In genomic region chr3:16286672-16287604, GRCh38 we compare ENCODE assay signal across 10 cellular contexts. TPM values are rescaled to one million over a fixed set of nuclear protein-coding genes. Genes with fewer than 3 reads are reported as not detected.
DNase-seq lines count a peak whose midpoint lies in the region; ATAC-seq and TF ChIP-seq lines count a peak whose summit lies in the region.
"Had no signal": no experiment of that assay in that cellular context is flagged by ENCODE, and none has a peak within 500 bp of the region (broad histone marks: within the 10 kb centered on the region; RNA-seq: fewer than 3 reads in every experiment).

No MANE protein-coding gene starts in this region.

- no peak overlapping the region for H2AK5ac ChIP-seq in neuronal stem cell (ENCODE audit: low read depth, low read length)

- H2BK5ac ChIP-seq in neuronal stem cell (ENCODE audit: low read length) = no peak overlapping the region

- H3K4me3 Mint-ChIP-seq in CD8-positive, alpha-beta T cell = peak overlapping the region; percentile 91
- peak overlapping the region; percentile 93 for H3K4me3 Mint-ChIP-seq in activated naive CD8-positive, alpha-beta T cell
- H3K4me3 Mint-ChIP-seq in neural crest cell = no peak overlapping the region

- H3K18ac ChIP-seq in neuronal stem cell (ENCODE audit: low read length) = no peak overlapping the region

- no peaks in the 10 kb centered on the region for H4K20me1 ChIP-seq in PC-3 (ENCODE audit: low read length)

- H2BK15ac ChIP-seq in neuronal stem cell (ENCODE audit: low read length) = no peak overlapping the region

- H3K4me1 Mint-ChIP-seq in CD8-positive, alpha-beta T cell (ENCODE audit: low read depth) = peaks cover 69% of the 10 kb centered on the region
- peaks cover 85% of the 10 kb centered on the region for H3K4me1 Mint-ChIP-seq in activated naive CD8-positive, alpha-beta T cell (ENCODE audit: low read depth)
- no peaks in the 10 kb centered on the region for H3K4me1 Mint-ChIP-seq in neural crest cell

- no peak overlapping the region for H3K4me2 ChIP-seq in PC-3 (ENCODE audit: low read length)
- no peak overlapping the region for H3K4me2 ChIP-seq in neuronal stem cell (ENCODE audit: insufficient read depth, low read length, poor library complexity, severe bottlenecking)
- H3K4me2 ChIP-seq: PC-9 had no signal

- no peak overlapping the region for H3K4ac ChIP-seq in neuronal stem cell (ENCODE audit: low read length)

- peak overlapping the region; percentile 86 for H3K27ac ChIP-seq in CD8-positive, alpha-beta T cell (ENCODE audit: low read depth, low read length)
- H3K27ac ChIP-seq in HL-60 (replicated peaks) (peak overlapping the region; percentile 33; the same call in 1 of the 2 replicates), PC-3 (ENCODE audit: low read length) (no peak overlapping the region), neuronal stem cell (replicated peaks; ENCODE audit: low read length) (no peak overlapping the region)
- H3K27ac ChIP-seq: PC-9 had no signal

- peaks cover 56% of the 10 kb centered on the region for H3K36me3 Mint-ChIP-seq in CD8-positive, alpha-beta T cell
- peaks cover 26% of the 10 kb centered on the region for H3K36me3 Mint-ChIP-seq in activated naive CD8-positive, alpha-beta T cell
- peaks cover 9% of the 10 kb centered on the region for H3K36me3 Mint-ChIP-seq in neural crest cell (ENCODE audit: low read depth)

- H3K27me3 ChIP-seq in CD8-positive, alpha-beta T cell (ENCODE audit: insufficient read depth, low read length) = no peaks in the 10 kb centered on the region
- H3K27me3 ChIP-seq in HL-60 (ENCODE audit: insufficient read depth, poor library complexity, severe bottlenecking) = no peaks in the 10 kb centered on the region
- H3K27me3 ChIP-seq in PC-3 (ENCODE audit: low read length) = no peaks in the 10 kb centered on the region
- H3K27me3 ChIP-seq in neuronal stem cell (ENCODE audit: control insufficient read depth in 3 of 3, insufficient read depth in 3 of 3, low read depth in 1 of 3, low read length in 3 of 3) = no peaks in the 10 kb centered on the region

- ATAC-seq in CD8-positive, alpha-beta T cell = peak; percentile 19
- ATAC-seq in PC-3 (no peak), HG03175 (IDR thresholded peaks at IDR 0.05; ENCODE audit: unreplicated experiment) (no peak)

- intact Hi-C loops in CD8-positive, alpha-beta T cell (cut with DNase I, micrococcal nuclease) = loop anchor here (1.0 to 5.0 kb wide), 8 partner anchors 14 to 263 kb away; partner anchors contain the start of gene OXNAD1 (in 1 of the 2)
- intact Hi-C loops in PC-3 (cut with micrococcal nuclease) = no loop called here

- no peaks in the 10 kb centered on the region for H3F3A ChIP-seq in PC-3 (ENCODE audit: low read length, unreplicated experiment)

- TF ChIP-seq CTCF in CD8-positive, alpha-beta T cell (IDR thresholded peaks at IDR 0.05) = no peak
- no peak for TF ChIP-seq CTCF in HL-60 (IDR thresholded peaks at IDR 0.05; ENCODE audit: insufficient read depth, low read length)
- TF ChIP-seq CTCF in neural crest cell (conservative IDR thresholded peaks at IDR 0.05) = no peak
- no peak for TF ChIP-seq CTCF in PC-3 (conservative IDR thresholded peaks at IDR 0.05; ENCODE audit: low read depth, low read length)

- H3K27me3 Mint-ChIP-seq in CD8-positive, alpha-beta T cell (ENCODE audit: low read depth) = no peaks in the 10 kb centered on the region
- no peaks in the 10 kb centered on the region for H3K27me3 Mint-ChIP-seq in activated naive CD8-positive, alpha-beta T cell
- H3K27me3 Mint-ChIP-seq in neural crest cell (ENCODE audit: low read depth) = no peaks in the 10 kb centered on the region

- no peak overlapping the region for H3K23ac ChIP-seq in neuronal stem cell (ENCODE audit: low read depth, low read length, poor library complexity)

- no peak for DNase-seq in CD8-positive, alpha-beta T cell
- DNase-seq in HL-60 (ENCODE audit: low read depth in 1 of 2, low spot score in 1 of 2) (no peak), neural crest cell (ENCODE audit: low read depth, low spot score) (no peak), PC-3 (no peak), neuronal stem cell (ENCODE audit: low spot score) (no peak)
- DNase-seq: GOT3, NCI-H1092 treated with DMSO at 0.1 percent for 48 hours, PC-9 had no signal

- no peak overlapping the region for H4K91ac ChIP-seq in neuronal stem cell (ENCODE audit: low read depth, low read length, poor library complexity)

- CTCF ChIA-PET in CD8-positive, alpha-beta T cell (lab: Charles Lee) = interaction anchor here (0.6 to 3.7 kb wide), 15 partner anchors 9 to 269 kb away, joined by 3 to 35 read pairs (median 6); partner anchors contain the start of genes DPH3 and OXNAD1
- CTCF ChIA-PET in PC-3 (lab: Charles Lee) = no interaction called here

- H3K9me2 ChIP-seq in PC-3 (replicated peaks; ENCODE audit: low read length) = no peaks in the 10 kb centered on the region

- H3K9me3 ChIP-seq in CD8-positive, alpha-beta T cell (ENCODE audit: low read length) = no peaks in the 10 kb centered on the region
- no peaks in the 10 kb centered on the region for H3K9me3 ChIP-seq in PC-3 (ENCODE audit: low read length)
- H3K9me3 ChIP-seq in neuronal stem cell (replicated peaks in 1 of 2; ENCODE audit: control insufficient read depth in 2 of 2, insufficient read depth in 1 of 2, low read depth in 1 of 2, low read length in 2 of 2) = no peaks in the 10 kb centered on the region

- H3K4me3 ChIP-seq in CD8-positive, alpha-beta T cell (ENCODE audit: low read depth, low read length) = peak overlapping the region; percentile 71
- H3K4me3 ChIP-seq in HL-60 (replicated peaks; ENCODE audit: insufficient read depth, low read length) (no peak overlapping the region), PC-3 (ENCODE audit: low read length) (no peak overlapping the region), neuronal stem cell (ENCODE audit: low read length in 2 of 2) (no peak overlapping the region)
- H3K4me3 ChIP-seq: PC-9 had no signal

- H3K9me3 Mint-ChIP-seq in CD8-positive, alpha-beta T cell = no peaks in the 10 kb centered on the region
- no peaks in the 10 kb centered on the region for H3K9me3 Mint-ChIP-seq in activated naive CD8-positive, alpha-beta T cell (ENCODE audit: low read depth)
- no peaks in the 10 kb centered on the region for H3K9me3 Mint-ChIP-seq in neural crest cell

- no peaks in the 10 kb centered on the region for H3K79me2 ChIP-seq in PC-3 (ENCODE audit: low read length)

- no peaks in the 10 kb centered on the region for H3K79me1 ChIP-seq in neuronal stem cell (ENCODE audit: low read depth, low read length)

- no TSS peak for BruUV-seq in PC-3 (replicated peaks; lab: Mats Ljungman, UMichigan)

- no peak overlapping the region for H2BK120ac ChIP-seq in neuronal stem cell (ENCODE audit: low read depth, low read length)

- no peaks in the 10 kb centered on the region for H3K36me3 ChIP-seq in CD8-positive, alpha-beta T cell (ENCODE audit: insufficient read depth, low read length)
- peaks cover 20% of the 10 kb centered on the region for H3K36me3 ChIP-seq in PC-3 (ENCODE audit: low read depth, low read length)
- H3K36me3 ChIP-seq in neuronal stem cell (replicated peaks in 1 of 2; ENCODE audit: control insufficient read depth in 2 of 2, insufficient read depth in 2 of 2, low read length in 2 of 2) = peaks cover 8 to 55% of the 10 kb centered on the region in 2 donors

- POLR2A ChIA-PET in CD8-positive, alpha-beta T cell (lab: Charles Lee) = interaction anchor here (0.6 to 2.8 kb wide), 18 partner anchors 8 to 846 kb away, joined by 3 to 32 read pairs (median 5); partner anchors contain the start of genes DPH3 and OXNAD1
- POLR2A ChIA-PET in PC-3 (lab: Charles Lee; ENCODE audit: unreplicated experiment) = no interaction called here

- no peak overlapping the region for H3K9ac ChIP-seq in PC-3 (ENCODE audit: low read length)
- H3K9ac ChIP-seq in neuronal stem cell (ENCODE audit: low read depth, low read length, poor library complexity) = no peak overlapping the region

- H3K14ac ChIP-seq in neuronal stem cell (ENCODE audit: low read length) = no peak overlapping the region

- whole genome bisulfite sequencing in neuronal stem cell (ENCODE audit: extremely low coverage in 2 of 2, insufficient read length in 2 of 2, insufficient replicate concordance in 1 of 2), 2 donors = no CpG with 5 or more reads among the region's 6 CpGs

- H4K8ac ChIP-seq in neuronal stem cell (ENCODE audit: low read depth, low read length) = no peak overlapping the region

- H3K4me1 ChIP-seq in CD8-positive, alpha-beta T cell (ENCODE audit: insufficient read depth, low read length) = peaks cover 33% of the 10 kb centered on the region
- H3K4me1 ChIP-seq in PC-3 (ENCODE audit: insufficient read depth, low read length) = no peaks in the 10 kb centered on the region
- H3K4me1 ChIP-seq in neuronal stem cell (ENCODE audit: control insufficient read depth in 2 of 2, insufficient read depth in 1 of 2, low read depth in 1 of 2, low read length in 2 of 2) = no peaks in the 10 kb centered on the region

- H2AFZ ChIP-seq in PC-3 (ENCODE audit: low read length) (no peak overlapping the region), neuronal stem cell (ENCODE audit: low read length) (no peak overlapping the region)
- H2AFZ ChIP-seq: PC-9 had no signal

- no peak overlapping the region for H2BK12ac ChIP-seq in neuronal stem cell (ENCODE audit: low read length)

- H3K27ac Mint-ChIP-seq in CD8-positive, alpha-beta T cell = peak overlapping the region; percentile 95
- peak overlapping the region; percentile 97 for H3K27ac Mint-ChIP-seq in activated naive CD8-positive, alpha-beta T cell
- H3K27ac Mint-ChIP-seq in neural crest cell (ENCODE audit: unreplicated experiment) = peak overlapping the region; percentile 19

RNA-seq across cellular contexts. Expression of gene OXNAD1, which starts 21.9 kb away (rescaled TPM):
- 100 to 1,000 TPM; 156 TPM for total RNA-seq in CD8-positive, alpha-beta T cell
- total RNA-seq in neural crest cell (17.0 and 17.4 TPM in 2 replicates), PC-3 (2014; rRNA removed) (17.6 and 20.5 TPM in 2 replicates)
- polyA plus RNA-seq in neuronal stem cell (2013, experiment 1 of 2) = 11.3 TPM
- 11.6 TPM for polyA plus RNA-seq in neuronal stem cell (2013, experiment 2 of 2)

RNA-seq across cellular contexts. Expression of gene DPH3, which starts 22.2 kb away (rescaled TPM):
- 10 to 100 TPM in 1 of 2 experiments, 1 to 10 TPM in 1; 9.7 to 13.9 TPM for total RNA-seq in CD8-positive, alpha-beta T cell
- total RNA-seq in neural crest cell (31.9 and 32.1 TPM in 2 replicates), PC-3 (2014; rRNA removed) (8.1 and 10.2 TPM in 2 replicates)
- polyA plus RNA-seq in neuronal stem cell (2013, experiment 1 of 2) = 26.4 TPM
- 25.8 TPM for polyA plus RNA-seq in neuronal stem cell (2013, experiment 2 of 2)

Comparison
In these comparisons a context has a peak if more than half of its experiments do, and no peak if none do; other contexts are left out.
1. H3K27ac ChIP-seq: peak in CD8-positive, alpha-beta T cell (single experiment) and HL-60 (single experiment); none in PC-3 (single experiment) and neuronal stem cell (single experiment).
2. H3K27ac Mint-ChIP-seq: peak in every context shown above with its lines; median percentile 97 in activated naive CD8-positive, alpha-beta T cell; 95 in CD8-positive, alpha-beta T cell; 19 in neural crest cell.